28 cellular contexts compared by ENCODE assay signal in genomic region chr9:94680020-94680419, GRCh38. TPM values are rescaled to one million over a fixed set of nuclear protein-coding genes. Genes with fewer than 3 reads are reported as not detected.
"Had no signal": no experiment of that assay in that cellular context is flagged by ENCODE, and none has a peak within 500 bp of the region (broad histone marks: within the 10 kb centered on the region; RNA-seq: fewer than 3 reads in every experiment).

No MANE protein-coding gene starts in this region.

- H3K4me3 ChIP-seq: left lung, lower lobe of right lung, ovary, right atrium auricular region, right lobe of liver, stomach, suprapubic skin, thoracic aorta, tibial artery, upper lobe of right lung had no signal

- H3K27me3 ChIP-seq: left lung, ovary, right atrium auricular region, right lobe of liver, stomach, suprapubic skin, tibial artery, upper lobe of right lung had no signal

- H3K9me3 Mint-ChIP-seq: immature natural killer cell, mesothelial cell of epicardium, natural killer cell, nephron progenitor cell had no signal

- H3K4me1 ChIP-seq: left lung, lower lobe of right lung had no signal

- H3K36me3 Mint-ChIP-seq: immature natural killer cell; mesothelial cell of epicardium; naive B cell; natural killer cell; stimulated activated naive B cell treated with anti-CD40 and anti-IgM and Interleukin-4, amounts not matched to agents 10 μg/mL and 1 μg/mL and 100 μg/mL, for 72 hours had no signal

- H3K36me3 ChIP-seq: left lung, lower lobe of right lung, ovary, right atrium auricular region, right lobe of liver, stomach, suprapubic skin, thoracic aorta, tibial artery, upper lobe of right lung had no signal

- ATAC-seq: left colon; left lung; lower lobe of right lung; natural killer cell; right lobe of liver; stimulated activated naive B cell treated with anti-CD40 and anti-IgM and Interleukin-4, amounts not matched to agents 10 μg/mL and 1 μg/mL and 100 μg/mL, for 72 hours; stimulated activated naive CD8-positive, alpha-beta T cell treated with anti-CD3 and anti-CD28 coated beads, Interleukin-15, Interleukin-2, amounts not matched to agents 100 U/mL and 50 U/mL, for 24 hours; upper lobe of right lung had no signal

- H3K27ac Mint-ChIP-seq: immature natural killer cell; mesothelial cell of epicardium; natural killer cell; nephron progenitor cell; progenitor cell of endocrine pancreas; stimulated activated naive B cell treated with anti-CD40 and anti-IgM and Interleukin-4, amounts not matched to agents 10 μg/mL and 1 μg/mL and 100 μg/mL, for 72 hours had no signal

- H3K27ac ChIP-seq: left lung, lower lobe of right lung, ovary, right atrium auricular region, right lobe of liver, suprapubic skin, thoracic aorta, tibial artery, upper lobe of right lung had no signal

- DNase-seq: hypothalamus; immature natural killer cell; kidney; left colon; left lung; lower lobe of right lung; mammary epithelial cell; naive B cell; natural killer cell; nephron progenitor cell; ovary; right lobe of liver; stimulated activated CD4-positive, alpha-beta T cell treated with anti-CD3 and anti-CD28 coated beads, Interleukin-12 subunit alpha, Interleukin-12 subunit beta, amount 100 ng/mL, for 4 hours; stimulated activated CD4-positive, alpha-beta T cell treated with anti-CD3 and anti-CD28 coated beads, Interleukin-15, amount 100 ng/mL, for 24 hours; stimulated activated CD4-positive, alpha-beta T cell treated with anti-CD3 and anti-CD28 coated beads, Interleukin-2, amount 100 ng/mL, for 24 hours; stimulated activated CD4-positive, alpha-beta T cell treated with anti-CD3 and anti-CD28 coated beads, Interleukin-4, amount 100 ng/mL, for 1 hour; stimulated activated naive B cell treated with anti-CD40 and anti-IgM and Interleukin-4, amounts not matched to agents 10 μg/mL and 1 μg/mL and 100 μg/mL, for 72 hours; stimulated activated naive CD8-positive, alpha-beta T cell treated with anti-CD3 and anti-CD28 coated beads, Interleukin-15, Interleukin-2, amounts not matched to agents 100 U/mL and 50 U/mL, for 24 hours; stomach; tibial artery; trophoblast cell; upper lobe of right lung had no signal

- H3K9me3 ChIP-seq: left lung, lower lobe of right lung, ovary, right atrium auricular region, right lobe of liver, stomach, suprapubic skin, thoracic aorta, tibial artery, upper lobe of right lung had no signal

- H3K4me1 Mint-ChIP-seq: immature natural killer cell, naive B cell had no signal

- H3K4me3 Mint-ChIP-seq: immature natural killer cell; mesothelial cell of epicardium; naive B cell; natural killer cell; nephron progenitor cell; stimulated activated naive B cell treated with anti-CD40 and anti-IgM and Interleukin-4, amounts not matched to agents 10 μg/mL and 1 μg/mL and 100 μg/mL, for 72 hours had no signal

RNA-seq across cellular contexts. Expression of gene FBP1, which starts 40.7 kb away (rescaled TPM):
- total RNA-seq: skeletal muscle tissue had no signal
